18 cellular contexts compared by ENCODE assay signal in genomic region chr17:63631626-63632025, GRCh38. TPM values are rescaled to one million over a fixed set of nuclear protein-coding genes. Genes with fewer than 3 reads are reported as not detected.
DNase-seq lines count a peak whose midpoint lies in the region; ATAC-seq and TF ChIP-seq lines count a peak whose summit lies in the region.
"Had no signal": no experiment of that assay in that cellular context is flagged by ENCODE, and none has a peak within 500 bp of the region (broad histone marks: within the 10 kb centered on the region; RNA-seq: fewer than 3 reads in every experiment).

No MANE protein-coding gene starts in this region.

- H3K4me3 ChIP-seq in HUES6 (ENCODE audit: low read depth, low read length), result no peak overlapping the region; the same call in 1 of the 2 replicates

- H3K9me3 Mint-ChIP-seq in CD14-positive monocyte, result no peaks in the 10 kb centered on the region
- H3K9me3 Mint-ChIP-seq in dendritic cell treated with granulocyte-macrophage colony-stimulating factor and Interleukin-4, amounts not matched to agents 40 ng/mL and 50 ng/mL, for 4 days, result no peaks in the 10 kb centered on the region
- H3K9me3 Mint-ChIP-seq: CD4-positive, alpha-beta T cell had no signal

- peaks cover 8% of the 10 kb centered on the region; the same call in 1 of the 2 replicates for H3K36me3 ChIP-seq in HUES6 (ENCODE audit: control insufficient read depth, insufficient read depth, low read length)

- intact Hi-C loops in CD14-positive monocyte (cut with micrococcal nuclease), result no loop called here
- intact Hi-C loops in dendritic cell treated with granulocyte-macrophage colony-stimulating factor and Interleukin-4, amounts not matched to agents 40 ng/mL and 50 ng/mL, for 4 days (cut with micrococcal nuclease), result no loop called here

- H3K27ac Mint-ChIP-seq in CD14-positive monocyte, result peak overlapping the region in 4 of 7 donors; percentile 8 to 65 (median 16)
- peak overlapping the region; percentile 62 for H3K27ac Mint-ChIP-seq in dendritic cell treated with granulocyte-macrophage colony-stimulating factor and Interleukin-4, amounts not matched to agents 40 ng/mL and 50 ng/mL, for 4 days
- H3K27ac Mint-ChIP-seq: CD4-positive, alpha-beta T cell had no signal

- no peaks in the 10 kb centered on the region for H3K27me3 ChIP-seq in HUES6 (ENCODE audit: control insufficient read depth, insufficient read depth, low read length)
- H3K27me3 ChIP-seq: BE2C had no signal

- no peak overlapping the region for H3K9ac ChIP-seq in HUES6 (ENCODE audit: low read length)

- peak overlapping the region; percentile 58; the same call in 1 of the 2 replicates for H3K27ac ChIP-seq in HUES6 (ENCODE audit: low read depth, low read length)

- no peak overlapping the region for H3K4me3 Mint-ChIP-seq in CD14-positive monocyte
- H3K4me3 Mint-ChIP-seq in dendritic cell treated with granulocyte-macrophage colony-stimulating factor and Interleukin-4, amounts not matched to agents 40 ng/mL and 50 ng/mL, for 4 days, result no peak overlapping the region
- H3K4me3 Mint-ChIP-seq: CD4-positive, alpha-beta T cell had no signal

- peaks cover 72% of the 10 kb centered on the region for H3K4me1 Mint-ChIP-seq in CD14-positive monocyte
- peaks cover 75% of the 10 kb centered on the region for H3K4me1 Mint-ChIP-seq in dendritic cell treated with granulocyte-macrophage colony-stimulating factor and Interleukin-4, amounts not matched to agents 40 ng/mL and 50 ng/mL, for 4 days (ENCODE audit: low read depth)

- no peaks in the 10 kb centered on the region for H3K27me3 Mint-ChIP-seq in CD14-positive monocyte (ENCODE audit: low read depth in 3 of 3)
- H3K27me3 Mint-ChIP-seq in dendritic cell treated with granulocyte-macrophage colony-stimulating factor and Interleukin-4, amounts not matched to agents 40 ng/mL and 50 ng/mL, for 4 days, result no peaks in the 10 kb centered on the region
- H3K27me3 Mint-ChIP-seq: CD4-positive, alpha-beta T cell had no signal

- DNase-seq in CD14-positive monocyte (ENCODE audit: low spot score), result no peak
- DNase-seq in iPS-NIHi7 (ENCODE audit: extremely low spot score), result peak; percentile 38
- no peak for DNase-seq in ureter (ENCODE audit: low spot score)
- DNase-seq in activated gamma-delta T cell (lab: John Stamatoyannopoulos, UW), result no peak
- no peak for DNase-seq in SHP77 (lab: John Stamatoyannopoulos, UW)
- DNase-seq: 8988T; BE2C; Caco-2; CD4-positive, alpha-beta T cell; MM.1S; NCI-H1105; NCI-H2081; NCI-H748 treated with DMSO at 0.1 percent for 48 hours; NK-92 treated with Interleukin-12 subunit alpha and Interleukin-12 subunit beta, amount 100 ng/mL, for 24 hours had no signal

- ATAC-seq in HG03521 (IDR thresholded peaks at IDR 0.05; ENCODE audit: unreplicated experiment), result no peak
- ATAC-seq: Right ventricle myocardium inferior had no signal

- no peak for TF ChIP-seq CTCF in CD14-positive monocyte (IDR thresholded peaks at IDR 0.05)

- peaks cover 51 to 71% of the 10 kb centered on the region in 2 donors for H3K36me3 Mint-ChIP-seq in CD14-positive monocyte
- H3K36me3 Mint-ChIP-seq in dendritic cell treated with granulocyte-macrophage colony-stimulating factor and Interleukin-4, amounts not matched to agents 40 ng/mL and 50 ng/mL, for 4 days (ENCODE audit: low read depth), result peaks cover 39% of the 10 kb centered on the region

- no peaks in the 10 kb centered on the region for H3K9me3 ChIP-seq in HUES6 (ENCODE audit: control insufficient read depth, insufficient read depth, low read depth, low read length)
- H3K9me3 ChIP-seq: BE2C, Caco-2 had no signal

- peaks cover 42% of the 10 kb centered on the region for H3K4me1 ChIP-seq in HUES6 (ENCODE audit: control insufficient read depth, insufficient read depth, low read length)
- H3K4me1 ChIP-seq: Caco-2 had no signal

RNA-seq across cellular contexts. Expression of gene MAP3K3, which starts 9.4 kb away (rescaled TPM):
- 10 to 100 TPM; 52.2 to 63.6 TPM for polyA plus RNA-seq in CD14-positive monocyte
- total RNA-seq in ureter, result 32.3 TPM

RNA-seq across cellular contexts. Expression of gene TACO1, which starts 30.9 kb away (rescaled TPM):
- 10 to 100 TPM in 1 of 2 donors, 1 to 10 TPM in 1; 9.5 to 12.5 TPM for polyA plus RNA-seq in CD14-positive monocyte
- 17.5 TPM for total RNA-seq in ureter
